Comparison of ENCODE assay signal across 9 cellular contexts in genomic region chr5:61933787-61934626, GRCh38.
DNase-seq lines count a peak whose midpoint lies in the region; ATAC-seq and TF ChIP-seq lines count a peak whose summit lies in the region.
"Had no signal": no experiment of that assay in that cellular context is flagged by ENCODE, and none has a peak within 500 bp of the region (broad histone marks: within the 10 kb centered on the region; RNA-seq: fewer than 3 reads in every experiment).

No MANE protein-coding gene starts in this region.

- peak; percentile 7 to 24 for DNase-seq in activated T-cell treated with anti-CD3 and anti-CD28 coated beads, Interleukin-2, amount 50 U/mL, for 72 hours
- no peak for DNase-seq in activated T-cell treated with anti-CD3 and anti-CD28 coated beads, Interleukin-2, amount 50 U/mL, for 4 hours
- DNase-seq in NCI-H774 (lab: John Stamatoyannopoulos, UW) (peak; percentile 83), choroid plexus epithelial cell (ENCODE audit: low read depth) (peak; percentile 73), lower lobe of right lung (no peak)

- no peaks in the 10 kb centered on the region for H3K27me3 ChIP-seq in lower lobe of right lung (ENCODE audit: low read depth)

- peaks cover 3% of the 10 kb centered on the region in 2 donors for H3K9me3 Mint-ChIP-seq in activated T-cell treated with anti-CD3 and anti-CD28 coated beads, Interleukin-2, amount 50 U/mL, for 72 hours
- H3K9me3 Mint-ChIP-seq in activated T-cell treated with anti-CD3 and anti-CD28 coated beads, Interleukin-2, amount 50 U/mL, for 4 hours, result no peaks in the 10 kb centered on the region
- H3K9me3 Mint-ChIP-seq: stimulated activated naive CD8-positive, alpha-beta T cell treated with anti-CD3 and anti-CD28 coated beads, Interleukin-15, Interleukin-2, amounts not matched to agents 100 ng/mL and 50 ng/mL, for 24 hours had no signal

- H3K4me3 ChIP-seq in choroid plexus epithelial cell (ENCODE audit: low read depth, low read length) (no peak overlapping the region), lower lobe of right lung (no peak overlapping the region)

- H3K4me1 ChIP-seq in lower lobe of right lung, result no peaks in the 10 kb centered on the region

- H3K36me3 Mint-ChIP-seq in activated T-cell treated with anti-CD3 and anti-CD28 coated beads, Interleukin-2, amount 50 U/mL, for 72 hours (ENCODE audit: insufficient read depth in 2 of 2), result no peaks in the 10 kb centered on the region
- H3K36me3 Mint-ChIP-seq in activated T-cell treated with anti-CD3 and anti-CD28 coated beads, Interleukin-2, amount 50 U/mL, for 4 hours (ENCODE audit: insufficient read depth), result no peaks in the 10 kb centered on the region

- no peaks in the 10 kb centered on the region for H3K4me1 Mint-ChIP-seq in activated T-cell treated with anti-CD3 and anti-CD28 coated beads, Interleukin-2, amount 50 U/mL, for 72 hours (ENCODE audit: low read depth)
- H3K4me1 Mint-ChIP-seq in activated T-cell treated with anti-CD3 and anti-CD28 coated beads, Interleukin-2, amount 50 U/mL, for 4 hours (ENCODE audit: low read depth), result no peaks in the 10 kb centered on the region

- H3K9me3 ChIP-seq in lower lobe of right lung, result no peaks in the 10 kb centered on the region

- no peak overlapping the region for H3K4me3 Mint-ChIP-seq in activated T-cell treated with anti-CD3 and anti-CD28 coated beads, Interleukin-2, amount 50 U/mL, for 72 hours
- no peak overlapping the region for H3K4me3 Mint-ChIP-seq in activated T-cell treated with anti-CD3 and anti-CD28 coated beads, Interleukin-2, amount 50 U/mL, for 4 hours
- H3K4me3 Mint-ChIP-seq: stimulated activated naive CD8-positive, alpha-beta T cell treated with anti-CD3 and anti-CD28 coated beads, Interleukin-15, Interleukin-2, amounts not matched to agents 100 ng/mL and 50 ng/mL, for 24 hours had no signal

- H3K27ac ChIP-seq in lower lobe of right lung, result no peak overlapping the region

- no peaks in the 10 kb centered on the region for H3K36me3 ChIP-seq in lower lobe of right lung

- H3K27me3 Mint-ChIP-seq in activated T-cell treated with anti-CD3 and anti-CD28 coated beads, Interleukin-2, amount 50 U/mL, for 72 hours (ENCODE audit: low read depth), result no peaks in the 10 kb centered on the region
- H3K27me3 Mint-ChIP-seq in activated T-cell treated with anti-CD3 and anti-CD28 coated beads, Interleukin-2, amount 50 U/mL, for 4 hours (ENCODE audit: low read depth), result peaks cover 2% of the 10 kb centered on the region

- no peak for ATAC-seq in activated T-cell treated with anti-CD3 and anti-CD28 coated beads, Interleukin-2, amount 50 U/mL, for 72 hours (replicated peaks in 1 of 2)
- no peak for ATAC-seq in activated T-cell treated with anti-CD3 and anti-CD28 coated beads, Interleukin-2, amount 50 U/mL, for 4 hours
- ATAC-seq in HG03565 (IDR thresholded peaks at IDR 0.05; ENCODE audit: unreplicated experiment), result peak; percentile 72
- ATAC-seq in lower lobe of right lung, result peak; percentile 53 to 69
- ATAC-seq in GM19328 (IDR thresholded peaks at IDR 0.05; ENCODE audit: unreplicated experiment), result no peak
- no peak for ATAC-seq in HG02588 (IDR thresholded peaks at IDR 0.05; ENCODE audit: unreplicated experiment)

- no peak overlapping the region for H3K27ac Mint-ChIP-seq in activated T-cell treated with anti-CD3 and anti-CD28 coated beads, Interleukin-2, amount 50 U/mL, for 72 hours
- H3K27ac Mint-ChIP-seq: stimulated activated naive CD8-positive, alpha-beta T cell treated with anti-CD3 and anti-CD28 coated beads, Interleukin-15, Interleukin-2, amounts not matched to agents 100 ng/mL and 50 ng/mL, for 24 hours had no signal

- peak; percentile 80 for TF ChIP-seq CTCF in choroid plexus epithelial cell (conservative IDR thresholded peaks at IDR 0.05; ENCODE audit: low read depth, low read length)
- peak; percentile 63 for TF ChIP-seq CTCF in lower lobe of right lung (IDR thresholded peaks at IDR 0.05)

- intact Hi-C loops in lower lobe of right lung (cut with DNase I), result no loop called here

Comparison
In these comparisons a context has a peak if more than half of its experiments do, and no peak if none do; other contexts are left out.
1. DNase-seq: peak in activated T-cell treated with anti-CD3 and anti-CD28 coated beads, Interleukin-2, amount 50 U/mL, for 72 hours (2 of 2), NCI-H774 (single experiment) and choroid plexus epithelial cell (single experiment); none in activated T-cell treated with anti-CD3 and anti-CD28 coated beads, Interleukin-2, amount 50 U/mL, for 4 hours (single experiment) and lower lobe of right lung (single experiment).
2. ATAC-seq: peak in HG03565 (single experiment) and lower lobe of right lung (2 of 2); none in activated T-cell treated with anti-CD3 and anti-CD28 coated beads, Interleukin-2, amount 50 U/mL, for 72 hours (0 of 2), activated T-cell treated with anti-CD3 and anti-CD28 coated beads, Interleukin-2, amount 50 U/mL, for 4 hours (0 of 2), GM19328 (single experiment) and HG02588 (single experiment).